23 cellular contexts compared by ENCODE assay signal in genomic region chr11:95975343-95975742, GRCh38.
"Had no signal": no experiment of that assay in that cellular context is flagged by ENCODE, and none has a peak within 500 bp of the region (broad histone marks: within the 10 kb centered on the region; RNA-seq: fewer than 3 reads in every experiment).

No MANE protein-coding gene starts in this region.

- H3K27ac ChIP-seq: coronary artery, dorsolateral prefrontal cortex, esophagus muscularis mucosa, foreskin keratinocyte, gastroesophageal sphincter, heart left ventricle, hepatocyte had no signal

- H3K9me3 ChIP-seq: esophagus muscularis mucosa, gastroesophageal sphincter, heart left ventricle, mucosa of descending colon had no signal

- H3K27me3 ChIP-seq: dorsolateral prefrontal cortex, esophagus muscularis mucosa, foreskin keratinocyte, gastroesophageal sphincter, heart left ventricle, hepatocyte had no signal

- H3K4me1 ChIP-seq: esophagus muscularis mucosa, foreskin keratinocyte, gastroesophageal sphincter, heart left ventricle had no signal

- ATAC-seq: foreskin keratinocyte; gastroesophageal sphincter; heart left ventricle; left colon; left lobe of liver; left ventricle myocardium superior; mucosa of descending colon; naive thymus-derived CD8-positive, alpha-beta T cell had no signal

- DNase-seq: dermis blood vessel endothelial cell; dorsolateral prefrontal cortex; effector CD4-positive, alpha-beta T cell; effector memory CD4-positive, alpha-beta T cell; foreskin keratinocyte; heart left ventricle; hypothalamus; immature natural killer cell; islet precursor cell; kidney; kidney glomerular epithelial cell; left colon; left ventricle myocardium superior; mammary epithelial cell; mucosa of descending colon; naive B cell; naive thymus-derived CD8-positive, alpha-beta T cell had no signal

- H3K4me3 ChIP-seq: coronary artery, dorsolateral prefrontal cortex, esophagus muscularis mucosa, gastroesophageal sphincter, heart left ventricle, hepatocyte, lung, mucosa of descending colon had no signal
